8 cellular contexts compared by ENCODE assay signal in the genomic region with DNA sequence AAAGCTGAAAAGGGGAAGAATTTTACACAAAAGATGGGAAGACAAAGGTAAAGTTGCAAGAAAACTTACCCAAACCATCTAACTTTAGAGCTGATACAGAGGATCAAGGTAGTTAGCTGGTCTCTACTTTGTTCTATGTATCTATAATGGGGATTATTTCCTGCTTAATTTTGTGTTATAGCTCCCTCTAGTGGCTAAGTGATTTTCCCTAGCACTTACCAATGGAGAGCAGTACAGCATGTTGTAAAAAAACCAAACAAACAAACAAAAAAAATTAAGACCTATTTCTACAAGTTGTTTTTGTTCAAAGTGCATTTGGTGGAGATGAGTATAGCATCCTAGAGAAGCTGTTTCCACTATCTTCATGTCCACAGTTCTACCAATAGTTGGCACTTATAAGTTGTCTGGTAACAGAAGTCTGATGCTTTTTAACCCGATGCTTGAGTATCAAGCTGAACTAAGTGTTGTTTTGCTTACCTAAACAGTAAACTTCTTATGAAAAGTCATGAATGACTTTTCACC. TPM values are rescaled to one million over a fixed set of nuclear protein-coding genes. Genes with fewer than 3 reads are reported as not detected.
DNase-seq lines count a peak whose midpoint lies in the region; ATAC-seq and TF ChIP-seq lines count a peak whose summit lies in the region.

No MANE protein-coding gene starts in this region.

- no peak overlapping the region for H3K9ac ChIP-seq in MM.1S (ENCODE audit: low read length)

- ATAC-seq in GM18858 (IDR thresholded peaks at IDR 0.05; ENCODE audit: unreplicated experiment): no peak
- no peak for ATAC-seq in GM21529 (IDR thresholded peaks at IDR 0.05; ENCODE audit: unreplicated experiment)

- CTCF ChIA-PET in A673 (lab: Charles Lee): interaction anchor here (0.5 to 1.8 kb wide), 9 partner anchors 10 to 328 kb away, joined by 3 to 32 read pairs (median 6); partner anchors contain the start of gene VEZF1

- peaks cover 87% of the 10 kb centered on the region for H3F3A ChIP-seq in MM.1S (ENCODE audit: insufficient read depth, low read length)

- POLR2A ChIA-PET in A673 (lab: Charles Lee; ENCODE audit: low non-redundant PET): no interaction called here

- H3K9me2 ChIP-seq in MM.1S (replicated peaks; ENCODE audit: insufficient read depth, low read length): no peaks in the 10 kb centered on the region

- peaks cover 55% of the 10 kb centered on the region for H3K4me1 ChIP-seq in A673 (ENCODE audit: insufficient read depth, low read length, poor library complexity, severe bottlenecking)
- peaks cover 16% of the 10 kb centered on the region for H3K4me1 ChIP-seq in MM.1S (ENCODE audit: low read length)

- H3K9me3 ChIP-seq in A673 (ENCODE audit: low read depth, low read length, poor library complexity, severe bottlenecking) (no peaks in the 10 kb centered on the region), MM.1S (replicated peaks; ENCODE audit: insufficient read depth, low read length) (no peaks in the 10 kb centered on the region)

- H3K36me3 ChIP-seq in A673 (ENCODE audit: insufficient read depth, low read length, poor library complexity, severe bottlenecking): peaks cover 78% of the 10 kb centered on the region
- peaks cover 16% of the 10 kb centered on the region for H3K36me3 ChIP-seq in MM.1S (replicated peaks; ENCODE audit: insufficient read depth, low read length)

- H3K27me3 ChIP-seq in A673 (replicated peaks; ENCODE audit: insufficient read depth, low read depth, low read length, poor library complexity): no peaks in the 10 kb centered on the region
- no peaks in the 10 kb centered on the region for H3K27me3 ChIP-seq in MM.1S (replicated peaks; ENCODE audit: insufficient read depth, low read length)

- H3K4me3 ChIP-seq in A673 (ENCODE audit: low read depth, low read length, poor library complexity, severe bottlenecking) (no peak overlapping the region), GM12864 (ENCODE audit: low read depth, low read length) (no peak overlapping the region), MM.1S (ENCODE audit: low read length) (no peak overlapping the region)

- intact Hi-C loops in A673 (cut with micrococcal nuclease; ENCODE audit: unreplicated experiment): loop anchor here (1.0 kb wide), 1 partner anchor 141 kb away; no protein-coding TSS in a partner anchor

- no TSS peak for BruUV-seq in A673 (replicated peaks; lab: Mats Ljungman, UMichigan)

- no peak overlapping the region for H2AFZ ChIP-seq in MM.1S (ENCODE audit: low read length)

- TF ChIP-seq CTCF in A673 (conservative IDR thresholded peaks at IDR 0.05; ENCODE audit: low read depth, low read length) (peak; percentile 94), GM12864 (IDR thresholded peaks at IDR 0.05; ENCODE audit: low read depth, low read length, missing control alignments) (peak; percentile 73), MM.1S (IDR thresholded peaks at IDR 0.05; ENCODE audit: low read length) (peak; percentile 89)

- peaks cover 26% of the 10 kb centered on the region for H3K79me2 ChIP-seq in MM.1S (ENCODE audit: low read length)

- DNase-seq in A673 (ENCODE audit: low spot score): peak; percentile 85
- DNase-seq in GM12864 (ENCODE audit: low read depth): no peak
- DNase-seq in MM.1S: peak; percentile 67
- DNase-seq in RPMI8226: peak; percentile 67
- peak; percentile 90 for DNase-seq in dedifferentiated amniotic fluid mesenchymal stem cell (ENCODE audit: extremely low spot score)
- DNase-seq in medulla oblongata (ENCODE audit: extremely low spot score): peak; percentile 87

- no peak overlapping the region for H3K4me2 ChIP-seq in MM.1S (ENCODE audit: low read depth, low read length)

- H3K27ac ChIP-seq in A673 (ENCODE audit: low read depth, low read length, poor library complexity, severe bottlenecking) (peak overlapping the region; percentile 32), MM.1S (ENCODE audit: low read length) (no peak overlapping the region)

- peaks cover 43% of the 10 kb centered on the region for H4K20me1 ChIP-seq in MM.1S (ENCODE audit: insufficient read depth, low read length)

RNA-seq across cellular contexts. Expression of gene SRSF1, which starts 7.5 kb away (rescaled TPM):
- total RNA-seq in A673 (2021): 491 and 512 TPM in 2 replicates

RNA-seq across cellular contexts. Expression of gene VEZF1, which starts 11.5 kb away (rescaled TPM):
- 75.7 and 77.7 TPM in 2 replicates for total RNA-seq in A673 (2021)

RNA-seq across cellular contexts. Expression of gene CUEDC1, which starts 44.3 kb away (rescaled TPM):
- 53.5 and 55.6 TPM in 2 replicates for total RNA-seq in A673 (2021)
